15 cellular contexts compared by ENCODE assay signal in genomic region chr4:128309585-128309984, GRCh38. TPM values are rescaled to one million over a fixed set of nuclear protein-coding genes. Genes with fewer than 3 reads are reported as not detected.
A peak's percentile ranks its signal among the peaks of the same experiment; 100 is the strongest.
DNase-seq lines count a peak whose midpoint lies in the region; ATAC-seq, FAIRE-seq and TF ChIP-seq lines count a peak whose summit lies in the region.
"Had no signal": no experiment of that assay in that cellular context is flagged by ENCODE, and none has a peak within 500 bp of the region (broad histone marks: within the 10 kb centered on the region; RNA-seq: fewer than 3 reads in every experiment).

No MANE protein-coding gene starts in this region.

- TF ChIP-seq EP300 in A549 (IDR thresholded peaks at IDR 0.05) = no peak
- TF ChIP-seq EP300 in esophagus muscularis mucosa (IDR thresholded peaks at IDR 0.05) = no peak

- H3K4me3 ChIP-seq in A549 = no peak overlapping the region
- H3K4me3 ChIP-seq in colonic mucosa = no peak overlapping the region
- no peak overlapping the region for H3K4me3 ChIP-seq in right cardiac atrium (ENCODE audit: low read length)
- no peak overlapping the region for H3K4me3 ChIP-seq in trophoblast cell (ENCODE audit: low read depth, low read length)
- no peak overlapping the region for H3K4me3 ChIP-seq in esophagus muscularis mucosa
- H3K4me3 ChIP-seq: HAP-1, Peyer's patch had no signal

- no peak overlapping the region for H2AFZ ChIP-seq in trophoblast cell (ENCODE audit: insufficient read depth, low read length, poor library complexity)

- peak overlapping the region; percentile 33 for H4K91ac ChIP-seq in trophoblast cell (ENCODE audit: low read depth, low read length)

- POLR2A ChIA-PET in A549 (lab: Yijun Ruan, JAX) = no interaction called here

- DNase-seq in A549 (ENCODE audit: low read depth in 1 of 2, low spot score in 1 of 2) (no peak), colonic mucosa (no peak), right cardiac atrium (no peak), trophoblast cell (no peak), pons (ENCODE audit: low spot score) (no peak), esophagus muscularis mucosa (ENCODE audit: extremely low spot score) (no peak), NCI-H524 (lab: John Stamatoyannopoulos, UW) (no peak)
- DNase-seq: NCI-H1930, NCI-H446 treated with DMSO at 0.1 percent for 48 hours, NCI-H774 had no signal

- TF ChIP-seq RAD21 in A549 (conservative IDR thresholded peaks at IDR 0.05 in 1 of 2, IDR thresholded peaks at IDR 0.05 in 1 of 2) = no peak

- no peak overlapping the region for H2BK120ac ChIP-seq in trophoblast cell (ENCODE audit: insufficient read depth, low read length, poor library complexity)

- H3K9me3 ChIP-seq in A549 (no peaks in the 10 kb centered on the region), colonic mucosa (no peaks in the 10 kb centered on the region), right cardiac atrium (ENCODE audit: control insufficient read depth, low read length) (no peaks in the 10 kb centered on the region), trophoblast cell (ENCODE audit: insufficient read depth, low read depth, low read length) (no peaks in the 10 kb centered on the region), esophagus muscularis mucosa (no peaks in the 10 kb centered on the region)
- H3K9me3 ChIP-seq: HAP-1, Peyer's patch had no signal

- CTCF ChIA-PET in A549 (lab: Yijun Ruan, JAX) = interaction anchor here (0.8 kb wide), 1 partner anchor 25 kb away, joined by 3 read pairs; no protein-coding TSS in a partner anchor

- H3K14ac ChIP-seq in trophoblast cell (ENCODE audit: low read length) = no peak overlapping the region

- H2BK5ac ChIP-seq in trophoblast cell (ENCODE audit: low read depth, low read length, poor library complexity) = no peak overlapping the region

- no peak overlapping the region for H4K8ac ChIP-seq in trophoblast cell (ENCODE audit: low read depth, low read length)

- H3K4me1 ChIP-seq in A549 (peaks cover 16% of the 10 kb centered on the region), colonic mucosa (peaks cover 4% of the 10 kb centered on the region), right cardiac atrium (ENCODE audit: control insufficient read depth, insufficient read depth, low read length) (peaks cover 10% of the 10 kb centered on the region), trophoblast cell (ENCODE audit: control insufficient read depth in 1 of 2, insufficient read depth in 2 of 2, low read length in 2 of 2) (peaks cover 5 to 6% of the 10 kb centered on the region in 2 experiments), esophagus muscularis mucosa (peaks cover 0 to 10% (median 0%) of the 10 kb centered on the region in 4 donors)
- H3K4me1 ChIP-seq: HAP-1 had no signal

- H3K36me3 ChIP-seq in colonic mucosa = no peaks in the 10 kb centered on the region
- H3K36me3 ChIP-seq in trophoblast cell (ENCODE audit: control insufficient read depth in 1 of 2, insufficient read depth in 2 of 2, low read length in 2 of 2) = no peaks in the 10 kb centered on the region
- no peaks in the 10 kb centered on the region for H3K36me3 ChIP-seq in esophagus muscularis mucosa
- H3K36me3 ChIP-seq: HAP-1, Peyer's patch had no signal

- no peak for ATAC-seq in A549
- peak in 1 of 2 donors; percentile 13 for ATAC-seq in right cardiac atrium
- ATAC-seq in HG03354 (IDR thresholded peaks at IDR 0.05; ENCODE audit: poor library complexity, severe bottlenecking, unreplicated experiment) = no peak

- no peak for FAIRE-seq in A549 (lab: Jason Lieb, UNC)
- FAIRE-seq: A204.1 had no signal

- H3K79me2 ChIP-seq in trophoblast cell (ENCODE audit: control insufficient read depth, insufficient read depth, low read length, poor library complexity) = no peaks in the 10 kb centered on the region

- no peaks in the 10 kb centered on the region for H3K27me3 ChIP-seq in colonic mucosa
- no peaks in the 10 kb centered on the region for H3K27me3 ChIP-seq in right cardiac atrium (ENCODE audit: control insufficient read depth, insufficient read depth)
- no peaks in the 10 kb centered on the region for H3K27me3 ChIP-seq in trophoblast cell (ENCODE audit: insufficient read depth, low read length)
- H3K27me3 ChIP-seq in esophagus muscularis mucosa = no peaks in the 10 kb centered on the region
- H3K27me3 ChIP-seq: Peyer's patch had no signal

- H3K4me2 ChIP-seq in A549 (no peak overlapping the region; the same call in 2 of the 3 replicates), trophoblast cell (ENCODE audit: low read length) (no peak overlapping the region)

- peaks cover 3% of the 10 kb centered on the region for H3K79me1 ChIP-seq in trophoblast cell (ENCODE audit: low read length)

- H3K9ac ChIP-seq in colonic mucosa (ENCODE audit: low read depth in 2 of 2, low read length in 2 of 2) = no peak overlapping the region
- no peak overlapping the region for H3K9ac ChIP-seq in trophoblast cell (ENCODE audit: low read length)

- H3K27ac ChIP-seq in A549 (peak overlapping the region in 1 of 2 experiments; percentile 74; a peak in 3 of 6 replicates), colonic mucosa (peak overlapping the region; percentile 23), right cardiac atrium (ENCODE audit: low read length) (peak overlapping the region; percentile 75), trophoblast cell (ENCODE audit: low read depth, low read length) (no peak overlapping the region), esophagus muscularis mucosa (replicated peaks in 1 of 4) (no peak overlapping the region)
- H3K27ac ChIP-seq: C4-2B had no signal

- no peak overlapping the region for H4K12ac ChIP-seq in trophoblast cell (ENCODE audit: low read depth, low read length)

- H3K23ac ChIP-seq in trophoblast cell (ENCODE audit: low read length) = no peak overlapping the region

- no peak overlapping the region for H2AK5ac ChIP-seq in trophoblast cell (ENCODE audit: low read length)

- no peak overlapping the region for H3K4ac ChIP-seq in trophoblast cell (ENCODE audit: low read depth, low read length)

- TF ChIP-seq POLR2A in A549 (IDR thresholded peaks at IDR 0.05; ENCODE audit: low read length) (no peak), esophagus muscularis mucosa (IDR thresholded peaks at IDR 0.05; ENCODE audit: low read depth) (no peak)

- H3K18ac ChIP-seq in trophoblast cell (ENCODE audit: low read length) = no peak overlapping the region

- TF ChIP-seq CTCF in A549 (IDR thresholded peaks at IDR 0.05) (no peak), colonic mucosa (IDR thresholded peaks at IDR 0.05) (no peak), esophagus muscularis mucosa (IDR thresholded peaks at IDR 0.05) (no peak)

- no peak overlapping the region for H2BK12ac ChIP-seq in trophoblast cell (ENCODE audit: low read length)

- intact Hi-C loops in colonic mucosa (cut with DNase I) = no loop called here
- intact Hi-C loops in right cardiac atrium (cut with DNase I) = no loop called here
- intact Hi-C loops in esophagus muscularis mucosa (cut with DNase I) = no loop called here

TF ChIP-seq in A549, 52 proteins besides CTCF, POLR2A, EP300 and RAD21:
- TF ChIP-seq JUNB (IDR thresholded peaks at IDR 0.05) (no peak), E2F6 (IDR thresholded peaks at IDR 0.05; ENCODE audit: borderline replicate concordance, low read depth) (no peak), MAFK (IDR thresholded peaks at IDR 0.05; ENCODE audit: partially characterized antibody) (peak; percentile 6)

RNA-seq across cellular contexts. Expression of gene PGRMC2, which starts 22.0 kb away (rescaled TPM):
- polyA plus RNA-seq in A549 (2011; rRNA removed) = 48.1 and 48.2 TPM in 2 replicates
- polyA plus RNA-seq in A549 (2012; cell fraction: cytosol; rRNA removed) = 19.2 and 21.0 TPM in 2 replicates
- 5.0 and 7.3 TPM in 2 replicates for polyA plus RNA-seq in A549 (2012; cell fraction: nucleus; rRNA removed)
- polyA plus RNA-seq in A549 (2017; fragmentation: RNase III; extraction: RNeasy Plus Mini Kit Qiagen cat#74134 plus additional on column Dnase treatment) = 105 to 128 TPM (median 124 TPM) in 3 replicates
- 4.4 and 5.9 TPM in 2 replicates for polyA minus RNA-seq in A549 (2011; rRNA and poly(A)+ RNA removed)
- 100 to 1,000 TPM in 1 of 2 donors, 10 to 100 TPM in 1; 76.3 to 116 TPM for total RNA-seq in colonic mucosa
- 10 to 100 TPM; 63.4 to 66.1 (median 65.2) TPM for total RNA-seq in right cardiac atrium
- polyA plus RNA-seq in right cardiac atrium = 37.6 TPM
- 223 and 226 TPM in 2 replicates for polyA plus RNA-seq in trophoblast cell (2013)
- 10 to 100 TPM; 57.3 to 74.3 (median 59.4) TPM for total RNA-seq in esophagus muscularis mucosa

Comparison
In these comparisons a context has a peak if more than half of its experiments do, and no peak if none do; other contexts are left out.
1. H3K27ac ChIP-seq: peak in colonic mucosa (single experiment) and right cardiac atrium (single experiment); none in trophoblast cell (single experiment) and esophagus muscularis mucosa (0 of 4).